Comparison of ENCODE assay signal across 8 cellular contexts in the genomic region with DNA sequence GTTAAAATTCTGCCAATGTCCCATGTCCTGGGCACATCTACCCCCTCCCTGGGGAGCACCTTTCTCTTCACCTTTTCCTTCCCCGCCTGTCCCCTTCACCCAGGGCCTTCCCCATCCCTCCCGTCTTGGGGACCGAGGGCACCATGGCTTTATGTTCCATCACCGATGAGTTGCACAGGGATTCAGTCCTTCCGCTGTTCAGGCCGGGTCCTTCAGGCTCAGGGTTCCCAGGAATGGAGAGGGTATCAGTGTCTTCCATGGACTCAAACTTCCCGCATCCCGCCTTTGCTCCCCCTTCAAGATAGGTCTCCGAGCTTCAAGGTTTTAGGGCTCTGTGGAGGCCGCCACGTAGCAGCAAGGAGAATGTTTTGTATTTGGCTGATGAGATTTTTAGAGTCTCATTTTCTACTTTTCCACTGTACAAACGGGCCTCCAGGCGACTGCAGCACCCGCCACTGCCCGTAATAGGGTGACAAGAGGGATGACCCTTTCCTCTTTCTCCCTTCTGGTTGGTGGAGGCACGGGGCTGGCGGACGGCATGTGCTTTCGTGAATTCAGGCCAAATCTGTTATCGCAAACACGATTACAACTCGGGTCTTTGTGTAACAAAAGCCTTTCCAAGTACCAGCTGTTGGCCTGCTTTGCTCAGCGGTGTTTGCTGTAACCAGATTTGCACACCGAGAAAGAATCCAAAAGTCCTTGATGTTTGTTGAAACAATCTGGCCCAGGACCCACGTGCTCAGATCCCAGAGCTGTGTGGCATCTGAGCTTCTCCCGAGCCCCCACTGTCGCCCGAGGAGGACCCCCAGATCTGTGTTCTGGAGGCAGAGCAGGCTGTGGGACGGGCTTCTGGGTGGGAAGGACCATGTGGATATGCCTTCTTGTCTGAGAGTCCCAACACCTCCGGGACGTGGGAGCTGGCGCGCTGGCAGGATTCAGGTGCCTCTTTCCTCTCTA.
A peak's percentile ranks its signal among the peaks of the same experiment; 100 is the strongest.
DNase-seq lines count a peak whose midpoint lies in the region; ATAC-seq and TF ChIP-seq lines count a peak whose summit lies in the region.

No MANE protein-coding gene starts in this region.

- H3K4me3 Mint-ChIP-seq in activated naive CD4-positive, alpha-beta T cell treated with anti-CD3 and anti-CD28 coated beads, Interleukin-2, amount 10 ng/mL, durations not matched to agents 7 days and 5 days = peak overlapping the region; percentile 100
- peak overlapping the region; percentile 68 to 100 (median 71) for H3K4me3 Mint-ChIP-seq in brain

- no peak overlapping the region for H3K4me3 ChIP-seq in urinary bladder (ENCODE audit: low read depth, low read length)

- no peak for TF ChIP-seq CTCF in brain (conservative IDR thresholded peaks at IDR 0.05)

- H3K4me1 Mint-ChIP-seq in activated naive CD4-positive, alpha-beta T cell treated with anti-CD3 and anti-CD28 coated beads, Interleukin-2, amount 10 ng/mL, durations not matched to agents 7 days and 5 days = peaks cover 73% of the 10 kb centered on the region
- peaks cover 85% of the 10 kb centered on the region for H3K4me1 Mint-ChIP-seq in brain

- 37% methylated on average over 33 of the region's 33 CpGs for WGBS in urinary bladder

- H3K9me3 Mint-ChIP-seq in activated naive CD4-positive, alpha-beta T cell treated with anti-CD3 and anti-CD28 coated beads, Interleukin-2, amount 10 ng/mL, durations not matched to agents 7 days and 5 days = no peaks in the 10 kb centered on the region
- peaks cover 0 to 4% (median 0%) of the 10 kb centered on the region in 5 experiments for H3K9me3 Mint-ChIP-seq in brain

- no peaks in the 10 kb centered on the region for H3K36me3 ChIP-seq in urinary bladder (ENCODE audit: insufficient read depth)

- peaks cover 50% of the 10 kb centered on the region for H3K36me3 Mint-ChIP-seq in activated naive CD4-positive, alpha-beta T cell treated with anti-CD3 and anti-CD28 coated beads, Interleukin-2, amount 10 ng/mL, durations not matched to agents 7 days and 5 days
- H3K36me3 Mint-ChIP-seq in brain = no peaks in the 10 kb centered on the region

- H3K4me1 ChIP-seq in urinary bladder (ENCODE audit: insufficient read depth) = peaks cover 2% of the 10 kb centered on the region

- ATAC-seq in GM18517 (IDR thresholded peaks at IDR 0.05; ENCODE audit: unreplicated experiment) (no peak), HG02970 (IDR thresholded peaks at IDR 0.05; ENCODE audit: low FRiP score, unreplicated experiment) (no peak), HG02678 (IDR thresholded peaks at IDR 0.05; ENCODE audit: unreplicated experiment) (no peak)

- no peaks in the 10 kb centered on the region for H3K27me3 Mint-ChIP-seq in activated naive CD4-positive, alpha-beta T cell treated with anti-CD3 and anti-CD28 coated beads, Interleukin-2, amount 10 ng/mL, durations not matched to agents 7 days and 5 days
- peaks cover 6% of the 10 kb centered on the region for H3K27me3 Mint-ChIP-seq in brain

- H3K27ac Mint-ChIP-seq in activated naive CD4-positive, alpha-beta T cell treated with anti-CD3 and anti-CD28 coated beads, Interleukin-2, amount 10 ng/mL, durations not matched to agents 7 days and 5 days = peak overlapping the region; percentile 97
- H3K27ac Mint-ChIP-seq in brain = peak overlapping the region; percentile 86 to 99 (median 97)

- CTCF ChIA-PET in activated naive CD4-positive, alpha-beta T cell treated with anti-CD3 and anti-CD28 coated beads, Interleukin-2, amount 10 ng/mL, durations not matched to agents 7 days and 5 days (lab: Charles Lee) = interaction anchor here (1.1 to 5.0 kb wide), 8 partner anchors 11 to 75 kb away, joined by 3 to 38 read pairs (median 6); no protein-coding TSS in a partner anchor

- no peak for DNase-seq in activated naive CD4-positive, alpha-beta T cell treated with anti-CD3 and anti-CD28 coated beads, Interleukin-2, amount 10 ng/mL, durations not matched to agents 7 days and 5 days
- no peak for DNase-seq in activated naive CD4-positive, alpha-beta T cell treated with Interleukin-2 at 50 U/mL for 16 hours
- DNase-seq in medulla oblongata (ENCODE audit: extremely low spot score) = peak; percentile 14

- H3K27ac ChIP-seq in urinary bladder (ENCODE audit: low read depth) = peak overlapping the region; percentile 85
